ENCODE assay signal across 8 cellular contexts in the genomic region with DNA sequence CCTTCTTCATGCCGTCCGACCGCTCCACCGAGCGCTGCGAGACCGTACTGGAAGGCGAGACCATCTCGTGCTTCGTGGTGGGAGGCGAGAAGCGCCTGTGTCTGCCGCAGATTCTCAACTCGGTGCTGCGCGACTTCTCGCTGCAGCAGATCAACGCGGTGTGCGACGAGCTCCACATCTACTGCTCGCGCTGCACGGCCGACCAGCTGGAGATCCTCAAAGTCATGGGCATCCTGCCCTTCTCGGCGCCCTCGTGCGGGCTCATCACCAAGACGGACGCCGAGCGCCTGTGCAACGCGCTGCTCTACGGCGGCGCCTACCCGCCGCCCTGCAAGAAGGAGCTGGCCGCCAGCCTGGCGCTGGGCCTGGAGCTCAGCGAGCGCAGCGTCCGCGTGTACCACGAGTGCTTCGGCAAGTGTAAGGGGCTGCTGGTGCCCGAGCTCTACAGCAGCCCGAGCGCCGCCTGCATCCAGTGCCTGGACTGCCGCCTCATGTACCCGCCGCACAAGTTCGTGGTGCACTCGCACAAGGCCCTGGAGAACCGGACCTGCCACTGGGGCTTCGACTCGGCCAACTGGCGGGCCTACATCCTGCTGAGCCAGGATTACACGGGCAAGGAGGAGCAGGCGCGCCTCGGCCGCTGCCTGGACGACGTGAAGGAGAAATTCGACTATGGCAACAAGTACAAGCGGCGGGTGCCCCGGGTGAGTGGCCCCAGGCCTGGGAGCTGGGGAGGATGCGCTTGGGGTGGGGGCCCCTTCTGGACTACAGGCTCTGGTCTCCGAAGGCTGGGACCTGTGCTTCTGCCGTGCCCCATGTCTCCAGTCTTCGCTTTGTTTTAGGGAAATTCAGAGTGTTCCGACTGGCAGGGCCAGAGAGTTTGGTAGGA. TPM values are rescaled to one million over a fixed set of nuclear protein-coding genes. Genes with fewer than 3 reads are reported as not detected.
DNase-seq lines count a peak whose midpoint lies in the region; ATAC-seq and TF ChIP-seq lines count a peak whose summit lies in the region.

No MANE protein-coding gene starts in this region.

- H3K4me3 ChIP-seq in PC-9, result peak overlapping the region; percentile 93

- H3F3A ChIP-seq in PC-9 (ENCODE audit: insufficient read depth, low read depth), result peaks cover 13% of the 10 kb centered on the region

- peak overlapping the region; percentile 99 for H3K4me2 ChIP-seq in PC-9

- peak overlapping the region; percentile 94 for H3K4me3 Mint-ChIP-seq in activated naive CD4-positive, alpha-beta T cell treated with anti-CD3 and anti-CD28 coated beads, Interleukin-2, amount 50 U/mL, for 24 hours
- peak overlapping the region; percentile 99 for H3K4me3 Mint-ChIP-seq in glutamatergic neuron (ENCODE audit: unreplicated experiment)

- peaks cover 2% of the 10 kb centered on the region for H3K36me3 Mint-ChIP-seq in activated naive CD4-positive, alpha-beta T cell treated with anti-CD3 and anti-CD28 coated beads, Interleukin-2, amount 50 U/mL, for 24 hours
- no peaks in the 10 kb centered on the region for H3K36me3 Mint-ChIP-seq in glutamatergic neuron (ENCODE audit: unreplicated experiment)

- H3K27ac ChIP-seq in PC-9, result 0 out of 2 replicates have a peak overlapping the region, but pooled peaks have one; percentile 24

- POLR2A ChIA-PET in PC-9 (lab: Charles Lee; ENCODE audit: unreplicated experiment), result interaction anchor here (0.7 kb wide), 1 partner anchor 82 kb away, joined by 3 read pairs; no protein-coding TSS in a partner anchor

- peaks cover 36% of the 10 kb centered on the region for H3K4me1 Mint-ChIP-seq in activated naive CD4-positive, alpha-beta T cell treated with anti-CD3 and anti-CD28 coated beads, Interleukin-2, amount 50 U/mL, for 24 hours
- H3K4me1 Mint-ChIP-seq in glutamatergic neuron (ENCODE audit: low read depth, unreplicated experiment), result peaks cover 19% of the 10 kb centered on the region

- H3K79me2 ChIP-seq in PC-9 (ENCODE audit: low read depth), result peaks cover 58% of the 10 kb centered on the region

- DNase-seq in AG20443 (ENCODE audit: low spot score) (peak; percentile 34), HCEC 1CT (peak; percentile 72), PC-9 (peak; percentile 35 to 36), glutamatergic neuron (no peak), nucleus accumbens (lab: John Stamatoyannopoulos, UW) (peak in 52 of 56 donors; percentile 33 to 86 (median 70))

- no peaks in the 10 kb centered on the region for H3K27me3 Mint-ChIP-seq in activated naive CD4-positive, alpha-beta T cell treated with anti-CD3 and anti-CD28 coated beads, Interleukin-2, amount 50 U/mL, for 24 hours
- H3K27me3 Mint-ChIP-seq in glutamatergic neuron (ENCODE audit: unreplicated experiment), result peaks cover 34% of the 10 kb centered on the region

- H3K9me3 ChIP-seq in PC-9 (ENCODE audit: insufficient read depth, low read depth), result no peaks in the 10 kb centered on the region

- peaks cover 55% of the 10 kb centered on the region for H4K20me1 ChIP-seq in PC-9 (ENCODE audit: insufficient read depth)

- peaks cover 30% of the 10 kb centered on the region for H3K4me1 ChIP-seq in PC-9 (replicated peaks; ENCODE audit: insufficient read depth)

- BruUV-seq in PC-9 (replicated peaks; lab: Mats Ljungman, UMichigan), result TSS peak; percentile 43

- TF ChIP-seq CTCF in PC-9 (conservative IDR thresholded peaks at IDR 0.05) (no peak), glutamatergic neuron (IDR thresholded peaks at IDR 0.05; ENCODE audit: partially characterized antibody, unreplicated experiment) (peak; percentile 13)

- no peak overlapping the region for H2AFZ ChIP-seq in PC-9

- no peaks in the 10 kb centered on the region for H3K9me3 Mint-ChIP-seq in activated naive CD4-positive, alpha-beta T cell treated with anti-CD3 and anti-CD28 coated beads, Interleukin-2, amount 50 U/mL, for 24 hours
- peaks cover 41% of the 10 kb centered on the region for H3K9me3 Mint-ChIP-seq in glutamatergic neuron (ENCODE audit: unreplicated experiment)

- H3K36me3 ChIP-seq in PC-9 (ENCODE audit: low read depth), result no peaks in the 10 kb centered on the region

- intact Hi-C loops in PC-9 (cut with micrococcal nuclease; ENCODE audit: unreplicated experiment), result loop anchor here (5.0 kb wide), 1 partner anchor 83 kb away; no protein-coding TSS in a partner anchor

- ATAC-seq in GM21526 (IDR thresholded peaks at IDR 0.05; ENCODE audit: low FRiP score, unreplicated experiment) (no peak), GM19455 (IDR thresholded peaks at IDR 0.05; ENCODE audit: unreplicated experiment) (no peak)

- H3K9me2 ChIP-seq in PC-9 (ENCODE audit: insufficient read depth), result no peaks in the 10 kb centered on the region

- H3K27me3 ChIP-seq in PC-9 (ENCODE audit: insufficient read depth, low read depth), result no peaks in the 10 kb centered on the region

- CTCF ChIA-PET in PC-9 (lab: Charles Lee), result interaction anchor here (0.7 kb wide), 1 partner anchor 30 kb away, joined by 4 read pairs; no protein-coding TSS in a partner anchor

- H3K27ac Mint-ChIP-seq in activated naive CD4-positive, alpha-beta T cell treated with anti-CD3 and anti-CD28 coated beads, Interleukin-2, amount 50 U/mL, for 24 hours, result peak overlapping the region; percentile 92
- peak overlapping the region; percentile 91 for H3K27ac Mint-ChIP-seq in glutamatergic neuron (ENCODE audit: unreplicated experiment)

RNA-seq across cellular contexts. Expression of a gene that starts 1.2 kb away (rescaled TPM):
- total RNA-seq in PC-9 (2021), result 36.2 and 39.1 TPM in 2 replicates
- total RNA-seq in glutamatergic neuron (ENCODE audit: unreplicated experiment), result 143 TPM

RNA-seq across cellular contexts. Expression of a gene that starts 34.7 kb away (rescaled TPM):
- total RNA-seq in PC-9 (2021), result 72.1 and 97.1 TPM in 2 replicates
- 111 TPM for total RNA-seq in glutamatergic neuron (ENCODE audit: unreplicated experiment)
